Comparison of ENCODE assay signal across 20 cellular contexts in genomic region chr1:213585402-213585801, GRCh38.
DNase-seq lines count a peak whose midpoint lies in the region; ATAC-seq and TF ChIP-seq lines count a peak whose summit lies in the region.
"Had no signal": no experiment of that assay in that cellular context is flagged by ENCODE, and none has a peak within 500 bp of the region (broad histone marks: within the 10 kb centered on the region; RNA-seq: fewer than 3 reads in every experiment).

No MANE protein-coding gene starts in this region.

- no peaks in the 10 kb centered on the region for H3K9me3 ChIP-seq in HEK293 (ENCODE audit: control insufficient read depth, insufficient read depth, low read depth, low read length)
- H3K9me3 ChIP-seq in duodenal mucosa (ENCODE audit: control insufficient read depth in 1 of 2, low read length in 2 of 2) = no peaks in the 10 kb centered on the region
- H3K9me3 ChIP-seq: BLaER1 treated with 17β-estradiol and CSF1 and Interleukin-3, amounts not matched to agents 10 nM and 100 nM; SJSA1 had no signal

- H3K4me1 ChIP-seq in HEK293 (ENCODE audit: control insufficient read depth, insufficient read depth, low read length) (no peaks in the 10 kb centered on the region; the same call in 1 of the 2 replicates), duodenal mucosa (ENCODE audit: control insufficient read depth in 1 of 2, insufficient read depth in 2 of 2, low read length in 2 of 2) (peaks cover 20 to 21% of the 10 kb centered on the region in 2 donors)
- H3K4me1 ChIP-seq: BLaER1 treated with 17β-estradiol and CSF1 and Interleukin-3, amounts not matched to agents 10 nM and 100 nM; SJSA1 had no signal

- no peak overlapping the region for H3K4me3 Mint-ChIP-seq in stimulated activated effector memory CD8-positive, alpha-beta T cell treated with anti-CD3 and anti-CD28 coated beads, Interleukin-12 subunit alpha, Interleukin-12 subunit beta, amount 100 ng/mL, for 72 hours
- H3K4me3 Mint-ChIP-seq: CD4-positive, alpha-beta T cell had no signal

- no peak overlapping the region for H3K27ac Mint-ChIP-seq in stimulated activated effector memory CD8-positive, alpha-beta T cell treated with anti-CD3 and anti-CD28 coated beads, Interleukin-12 subunit alpha, Interleukin-12 subunit beta, amount 100 ng/mL, for 72 hours
- H3K27ac Mint-ChIP-seq: CD4-positive, alpha-beta T cell had no signal

- ATAC-seq in stimulated activated effector memory CD8-positive, alpha-beta T cell treated with anti-CD3 and anti-CD28 coated beads, Interleukin-12 subunit alpha, Interleukin-12 subunit beta, amount 100 ng/mL, for 72 hours = peak; percentile 31
- ATAC-seq in activated CD4-positive, CD25-positive, alpha-beta regulatory T cell treated with anti-CD3 and anti-CD28 coated beads, Interleukin-2, amount 50 U/mL, for 24 hours = no peak

- no peaks in the 10 kb centered on the region for H3K9me3 Mint-ChIP-seq in stimulated activated effector memory CD8-positive, alpha-beta T cell treated with anti-CD3 and anti-CD28 coated beads, Interleukin-12 subunit alpha, Interleukin-12 subunit beta, amount 100 ng/mL, for 72 hours
- H3K9me3 Mint-ChIP-seq: CD4-positive, alpha-beta T cell had no signal

- DNase-seq in mucosa of gallbladder (ENCODE audit: low spot score) (peak; percentile 13), caudate nucleus (lab: John Stamatoyannopoulos, UW) (no peak), NCI-H1436 treated with DMSO at 0.1 percent for 48 hours (lab: John Stamatoyannopoulos, UW) (no peak)
- no peak for DNase-seq in stimulated activated effector memory CD8-positive, alpha-beta T cell treated with anti-CD3 and anti-CD28 coated beads, Interleukin-12 subunit alpha, Interleukin-12 subunit beta, amount 100 ng/mL, for 72 hours (ENCODE audit: low spot score in 2 of 2)
- DNase-seq: AML-193; CD4-positive, alpha-beta T cell; DMS53; H7; KBM-7; NCI-H1105 treated with DMSO at 0.1 percent for 48 hours; NCI-H2029 treated with DMSO at 0.1 percent for 48 hours; NCI-H526 treated with DMSO at 0.1 percent for 48 hours; PC-9; Right ventricle myocardium superior; RPMI8226 had no signal

- no peak for TF ChIP-seq CTCF in HEK293 (tag by site-specific recombination; IDR thresholded peaks at IDR 0.05)

- H3K4me1 Mint-ChIP-seq in stimulated activated effector memory CD8-positive, alpha-beta T cell treated with anti-CD3 and anti-CD28 coated beads, Interleukin-12 subunit alpha, Interleukin-12 subunit beta, amount 100 ng/mL, for 72 hours = no peaks in the 10 kb centered on the region

- POLR2A ChIA-PET in HEK293 (lab: Yijun Ruan, JAX) = no interaction called here

- no peak overlapping the region; the same call in 1 of the 2 replicates for H3K27ac ChIP-seq in HEK293 (ENCODE audit: extremely low read depth, low read depth, low read length)
- no peak overlapping the region for H3K27ac ChIP-seq in duodenal mucosa (ENCODE audit: low read depth, low read length)
- no peak overlapping the region for H3K27ac ChIP-seq in caudate nucleus (ENCODE audit: low read depth, low read length)
- H3K27ac ChIP-seq: BLaER1 treated with 17β-estradiol and CSF1 and Interleukin-3, amounts not matched to agents 10 nM and 100 nM; PC-9; SJSA1 had no signal

- no peak overlapping the region for H3K9ac ChIP-seq in duodenal mucosa (ENCODE audit: low read depth in 1 of 2, low read length in 2 of 2)
- H3K9ac ChIP-seq: BLaER1 treated with 17β-estradiol and CSF1 and Interleukin-3, amounts not matched to agents 10 nM and 100 nM had no signal

- H3K36me3 Mint-ChIP-seq in stimulated activated effector memory CD8-positive, alpha-beta T cell treated with anti-CD3 and anti-CD28 coated beads, Interleukin-12 subunit alpha, Interleukin-12 subunit beta, amount 100 ng/mL, for 72 hours = no peaks in the 10 kb centered on the region

- CTCF ChIA-PET in HEK293 (lab: Yijun Ruan, JAX) = interaction anchor here (0.6 to 0.7 kb wide), 2 partner anchors 122 kb away, joined by 3 to 4 read pairs; no protein-coding TSS in a partner anchor

- H3K4me3 ChIP-seq in HEK293 (ENCODE audit: low read depth, low read length) (no peak overlapping the region), duodenal mucosa (ENCODE audit: low read depth in 1 of 2, low read length in 2 of 2) (peak overlapping the region; percentile 19 to 34)
- H3K4me3 ChIP-seq: BLaER1 treated with 17β-estradiol and CSF1 and Interleukin-3, amounts not matched to agents 10 nM and 100 nM; PC-9; SJSA1 had no signal

- no peaks in the 10 kb centered on the region for H3K27me3 ChIP-seq in duodenal mucosa (ENCODE audit: control insufficient read depth in 1 of 2, insufficient read depth in 2 of 2, low read length in 2 of 2)
- H3K27me3 ChIP-seq: BLaER1 treated with 17β-estradiol and CSF1 and Interleukin-3, amounts not matched to agents 10 nM and 100 nM; SJSA1 had no signal

- H3K36me3 ChIP-seq in HEK293 (ENCODE audit: control insufficient read depth in 2 of 2, insufficient read depth in 1 of 2, low read length in 2 of 2) (no peaks in the 10 kb centered on the region), duodenal mucosa (ENCODE audit: control insufficient read depth in 1 of 2, insufficient read depth in 2 of 2, low read length in 2 of 2) (no peaks in the 10 kb centered on the region)
- H3K36me3 ChIP-seq: BLaER1 treated with 17β-estradiol and CSF1 and Interleukin-3, amounts not matched to agents 10 nM and 100 nM; SJSA1 had no signal

TF ChIP-seq in HEK293, 187 proteins besides CTCF, POLR2A, EP300 and RAD21:
- TF ChIP-seq ZNF341 (tag by site-specific recombination; IDR thresholded peaks at IDR 0.05; ENCODE audit: low read depth) (0 out of 2 replicates have a peak, but pooled peaks have one; percentile 9), ZBTB8A (tag by site-specific recombination; IDR thresholded peaks at IDR 0.05) (no peak), SETDB1 (IDR thresholded peaks at IDR 0.05; ENCODE audit: insufficient read length, low read length) (no peak), ZNF549 (tag by site-specific recombination; IDR thresholded peaks at IDR 0.05) (no peak), ZNF132 (tag by site-specific recombination; IDR thresholded peaks at IDR 0.05; ENCODE audit: borderline replicate concordance) (no peak), ZNF530 (tag by site-specific recombination; IDR thresholded peaks at IDR 0.05; ENCODE audit: low read depth) (no peak), ZBTB20 (tag by site-specific recombination; IDR thresholded peaks at IDR 0.05) (peak; percentile 71), ZNF114 (tag by site-specific recombination; IDR thresholded peaks at IDR 0.05) (no peak), ZNF433 (tag by site-specific recombination; IDR thresholded peaks at IDR 0.05; ENCODE audit: low read depth) (no peak)
